In the genomic region with DNA sequence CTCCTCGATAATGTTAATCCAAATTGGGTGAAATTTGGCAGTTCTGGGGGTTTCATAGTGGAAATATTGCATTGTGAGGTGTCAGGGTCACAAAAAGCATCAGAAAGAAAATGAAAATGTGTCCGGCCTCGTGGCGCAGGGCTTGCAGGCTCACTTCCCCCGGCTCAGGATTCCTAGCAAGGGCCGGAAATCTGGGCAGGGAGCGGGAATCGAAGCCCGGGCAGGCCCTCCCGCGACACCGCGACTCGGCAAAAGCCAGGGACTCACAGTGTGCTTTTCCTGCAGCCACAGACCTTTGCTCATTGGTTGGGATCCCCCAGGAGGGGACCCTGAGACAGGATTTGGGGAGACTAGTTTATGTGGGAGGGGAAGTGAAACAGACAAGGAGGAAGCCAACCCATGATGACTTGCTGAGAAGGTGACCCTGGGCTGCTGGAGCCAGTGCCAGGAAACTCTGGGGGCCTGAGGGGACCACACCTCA, we compare ENCODE assay signal across 11 cellular contexts. TPM values are rescaled to one million over a fixed set of nuclear protein-coding genes. Genes with fewer than 3 reads are reported as not detected.
A peak's percentile ranks its signal among the peaks of the same experiment; 100 is the strongest.
DNase-seq lines count a peak whose midpoint lies in the region; ATAC-seq, FAIRE-seq and TF ChIP-seq lines count a peak whose summit lies in the region.
"Had no signal": no experiment of that assay in that cellular context is flagged by ENCODE, and none has a peak within 500 bp of the region (broad histone marks: within the 10 kb centered on the region; RNA-seq: fewer than 3 reads in every experiment).

No MANE protein-coding gene starts in this region.

- peak overlapping the region; percentile 92 to 98 (median 94) for H3K27ac Mint-ChIP-seq in immature natural killer cell

- peaks cover 8 to 45% of the 10 kb centered on the region in 2 donors for H3K4me1 ChIP-seq in ascending aorta
- no peaks in the 10 kb centered on the region for H3K4me1 ChIP-seq in rectal smooth muscle tissue (ENCODE audit: control insufficient read depth, insufficient read depth, low read length)

- H3K9me3 ChIP-seq in ascending aorta = no peaks in the 10 kb centered on the region

- no peak overlapping the region for H3K9ac ChIP-seq in rectal smooth muscle tissue (ENCODE audit: low read length)

- H3K36me3 Mint-ChIP-seq in immature natural killer cell = peaks cover 0 to 3% (median 0%) of the 10 kb centered on the region in 3 donors
- H3K36me3 Mint-ChIP-seq: CD4-positive, alpha-beta memory T cell had no signal

- TF ChIP-seq CTCF in ascending aorta (IDR thresholded peaks at IDR 0.05) = no peak

- no peak for FAIRE-seq in urothelium cell line (lab: Jason Lieb, UNC)

- H3K9me3 Mint-ChIP-seq in immature natural killer cell = no peaks in the 10 kb centered on the region
- H3K9me3 Mint-ChIP-seq: activated T-helper 2 cell treated with anti-CD3 and anti-CD28 coated beads, Interferon-gamma antibody, Interleukin-2, Interleukin-4, amounts not matched to agents 10 μg/mL and 5 μg/mL and 100 μg/mL, durations not matched to agents 14 hours and 24 hours and 36 hours; CD4-positive, alpha-beta memory T cell; neural crest cell had no signal

- peaks cover 0 to 4% (median 0%) of the 10 kb centered on the region in 3 donors for H3K27me3 Mint-ChIP-seq in immature natural killer cell (ENCODE audit: low read depth in 3 of 3)

- no peak for ATAC-seq in GM18873 (IDR thresholded peaks at IDR 0.05; ENCODE audit: low FRiP score, unreplicated experiment)

- H3K4me3 ChIP-seq in ascending aorta = peak overlapping the region; percentile 29 to 44
- no peak overlapping the region for H3K4me3 ChIP-seq in rectal smooth muscle tissue (ENCODE audit: low read length)

- H3K27me3 ChIP-seq in ascending aorta (no peaks in the 10 kb centered on the region), rectal smooth muscle tissue (ENCODE audit: control insufficient read depth, insufficient read depth, low read length) (no peaks in the 10 kb centered on the region)

- intact Hi-C loops in ascending aorta (cut with DNase I) = loop anchor here (1.0 to 2.0 kb wide), 2 partner anchors 25 to 58 kb away; no protein-coding TSS in a partner anchor

- H3K36me3 ChIP-seq in ascending aorta (no peaks in the 10 kb centered on the region), rectal smooth muscle tissue (ENCODE audit: control insufficient read depth, insufficient read depth, low read length) (no peaks in the 10 kb centered on the region)

- peak overlapping the region; percentile 80 to 93 (median 91) for H3K4me3 Mint-ChIP-seq in immature natural killer cell
- H3K4me3 Mint-ChIP-seq: neural crest cell had no signal

- peak; percentile 5 for DNase-seq in KG1 (lab: John Stamatoyannopoulos, UW)
- DNase-seq in ascending aorta (ENCODE audit: low spot score in 2 of 2) = no peak
- no peak for DNase-seq in immature natural killer cell
- no peak for DNase-seq in islet precursor cell
- DNase-seq in urothelium cell line (ENCODE audit: low spot score) = no peak
- DNase-seq in NCI-H82 treated with DMSO at 0.1 percent for 48 hours (lab: John Stamatoyannopoulos, UW; ENCODE audit: unreplicated experiment) = no peak

- peaks cover 55 to 59% of the 10 kb centered on the region in 2 donors for H3K4me1 Mint-ChIP-seq in immature natural killer cell

- peak overlapping the region; percentile 90 to 99 for H3K27ac ChIP-seq in ascending aorta
- H3K27ac ChIP-seq in rectal smooth muscle tissue (ENCODE audit: low read depth, low read length) = peak overlapping the region; percentile 48

RNA-seq across cellular contexts. Expression of a gene that starts 0.8 kb away (rescaled TPM):
- total RNA-seq in ascending aorta = 206 TPM
- polyA plus RNA-seq in immature natural killer cell = under 1 TPM in 2 of 3 donors, not detected in 1; 0.18 to 0.71 TPM

RNA-seq across cellular contexts. Expression of a gene that starts 37.5 kb away (rescaled TPM):
- total RNA-seq in ascending aorta = 326 TPM
- polyA plus RNA-seq in immature natural killer cell = under 1 TPM; 0.16 to 0.96 (median 0.26) TPM
- total RNA-seq: activated T-helper 2 cell treated with anti-CD3 and anti-CD28 coated beads, Interferon-gamma antibody, Interleukin-2, Interleukin-4, amounts not matched to agents 10 μg/mL and 5 μg/mL and 100 μg/mL, durations not matched to agents 14 hours and 24 hours and 36 hours had no signal

RNA-seq across cellular contexts. Expression of a gene that starts 51.9 kb away (rescaled TPM):
- not detected for total RNA-seq in ascending aorta
- not detected for polyA plus RNA-seq in immature natural killer cell
- total RNA-seq: activated T-helper 2 cell treated with anti-CD3 and anti-CD28 coated beads, Interferon-gamma antibody, Interleukin-2, Interleukin-4, amounts not matched to agents 10 μg/mL and 5 μg/mL and 100 μg/mL, durations not matched to agents 14 hours and 24 hours and 36 hours; CD4-positive, alpha-beta memory T cell; neural crest cell had no signal
- polyA plus RNA-seq: CD4-positive, alpha-beta memory T cell had no signal
